In the genomic region with DNA sequence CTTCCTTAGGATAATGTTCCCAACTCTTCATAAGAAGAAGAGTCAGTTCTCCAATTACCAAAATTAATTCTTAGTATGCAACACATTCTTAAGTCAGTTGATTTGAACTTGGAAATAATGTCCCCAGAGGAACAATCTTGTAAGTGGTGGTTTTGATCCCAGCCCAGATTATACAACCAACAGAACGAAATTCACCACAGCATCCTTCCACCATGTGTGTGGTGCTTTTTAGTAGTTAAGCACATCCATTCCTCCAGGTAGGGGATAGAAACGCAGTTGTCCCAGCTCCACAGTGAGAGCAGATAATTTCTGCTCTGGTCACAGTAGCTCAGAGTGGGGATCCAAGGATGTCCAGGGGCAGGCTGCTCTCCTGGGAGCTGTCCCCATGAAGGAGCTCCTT, we compare ENCODE assay signal across 31 cellular contexts.
"Had no signal": no experiment of that assay in that cellular context is flagged by ENCODE, and none has a peak within 500 bp of the region (broad histone marks: within the 10 kb centered on the region; RNA-seq: fewer than 3 reads in every experiment).

No MANE protein-coding gene starts in this region.

- H3K36me3 ChIP-seq: breast epithelium, colonic mucosa, neutrophil, ovary, right atrium auricular region, spleen, vagina had no signal

- ATAC-seq: activated T-helper 17 cell treated with anti-CD3 and anti-CD28 coated beads, Interleukin-2, amount 50 U/mL, for 72 hours; effector memory CD8-positive, alpha-beta T cell; esophagus mucosa; left ventricle myocardium superior; psoas muscle had no signal

- H3K27me3 ChIP-seq: breast epithelium, colonic mucosa, dorsolateral prefrontal cortex, neutrophil, ovary, right atrium auricular region, spleen, testis, vagina had no signal

- H3K27ac ChIP-seq: breast epithelium, colonic mucosa, dorsolateral prefrontal cortex, neutrophil, ovary, psoas muscle, right atrium auricular region, spleen, testis, vagina, VCaP had no signal

- H3K9me3 Mint-ChIP-seq: activated naive CD8-positive, alpha-beta T cell treated with anti-CD3 and anti-CD28 coated beads for 36 hours; activated T-cell treated with anti-CD3 and anti-CD28 coated beads, Interleukin-2, amount 50 U/mL, for 24 hours; activated T-helper 17 cell treated with anti-CD3 and anti-CD28 coated beads, Interleukin-2, amount 50 U/mL, for 72 hours; central memory CD8-positive, alpha-beta T cell; effector memory CD8-positive, alpha-beta T cell; mesothelial cell of epicardium; natural killer cell had no signal

- H3K36me3 Mint-ChIP-seq: mesothelial cell of epicardium, natural killer cell, type B pancreatic cell had no signal

- DNase-seq: activated CD4-positive, alpha-beta T cell treated with anti-CD3 and anti-CD28 coated beads, Interleukin-2, amount 10 ng/mL, durations not matched to agents 7 days and 5 days; activated CD4-positive, CD25-positive, alpha-beta regulatory T cell treated with anti-CD3 and anti-CD28 coated beads, Interleukin-2, amount 50 U/mL, for 72 hours; activated CD8-positive, alpha-beta memory T cell treated with anti-CD3 and anti-CD28 coated beads for 24 hours; activated CD8-positive, alpha-beta memory T cell treated with anti-CD3 and anti-CD28 coated beads, Interleukin-2, amount 50 U/mL, for 4 hours; activated naive CD4-positive, alpha-beta T cell treated with Interleukin-2 at 50 U/mL for 16 hours; activated naive CD8-positive, alpha-beta T cell treated with anti-CD3 and anti-CD28 coated beads for 36 hours; activated T-cell treated with anti-CD3 and anti-CD28 coated beads, Interleukin-2, amount 50 U/mL, for 24 hours; colonic mucosa; dorsolateral prefrontal cortex; effector memory CD8-positive, alpha-beta T cell; glutamatergic neuron; hypothalamus; left ventricle myocardium superior; mammary epithelial cell; natural killer cell; ovary; psoas muscle; spleen; stimulated activated CD4-positive, alpha-beta T cell treated with anti-CD3 and anti-CD28 coated beads, Interleukin-4, amount 100 ng/mL, for 1 hour; stimulated activated naive CD4-positive, alpha-beta T cell; testis had no signal

- H3K27ac Mint-ChIP-seq: activated CD4-positive, alpha-beta T cell treated with anti-CD3 and anti-CD28 coated beads, Interleukin-2, amount 10 ng/mL, durations not matched to agents 7 days and 5 days; activated naive CD8-positive, alpha-beta T cell treated with anti-CD3 and anti-CD28 coated beads for 36 hours; activated T-cell treated with anti-CD3 and anti-CD28 coated beads, Interleukin-2, amount 50 U/mL, for 24 hours; activated T-helper 17 cell treated with anti-CD3 and anti-CD28 coated beads, Interleukin-2, amount 50 U/mL, for 72 hours; effector memory CD8-positive, alpha-beta T cell; mesothelial cell of epicardium; natural killer cell; type B pancreatic cell had no signal

- H3K4me1 ChIP-seq: breast epithelium, colonic mucosa, psoas muscle, right atrium auricular region, testis had no signal

- H3K4me3 Mint-ChIP-seq: activated CD4-positive, alpha-beta T cell treated with anti-CD3 and anti-CD28 coated beads, Interleukin-2, amount 10 ng/mL, durations not matched to agents 7 days and 5 days; activated naive CD8-positive, alpha-beta T cell treated with anti-CD3 and anti-CD28 coated beads for 36 hours; activated T-cell treated with anti-CD3 and anti-CD28 coated beads, Interleukin-2, amount 50 U/mL, for 24 hours; activated T-helper 17 cell treated with anti-CD3 and anti-CD28 coated beads, Interleukin-2, amount 50 U/mL, for 72 hours; central memory CD8-positive, alpha-beta T cell; effector memory CD8-positive, alpha-beta T cell; mesothelial cell of epicardium; natural killer cell; type B pancreatic cell had no signal

- H3K4me3 ChIP-seq: breast epithelium, colonic mucosa, dorsolateral prefrontal cortex, ovary, psoas muscle, right atrium auricular region, spleen, testis, vagina had no signal

- H3K9me3 ChIP-seq: breast epithelium, colonic mucosa, neutrophil, ovary, psoas muscle, right atrium auricular region, spleen, testis, vagina had no signal

- H3K27me3 Mint-ChIP-seq: activated CD4-positive, alpha-beta T cell treated with anti-CD3 and anti-CD28 coated beads, Interleukin-2, amount 10 ng/mL, durations not matched to agents 7 days and 5 days; activated naive CD8-positive, alpha-beta T cell treated with anti-CD3 and anti-CD28 coated beads for 36 hours; activated T-cell treated with anti-CD3 and anti-CD28 coated beads, Interleukin-2, amount 50 U/mL, for 24 hours; activated T-helper 17 cell treated with anti-CD3 and anti-CD28 coated beads, Interleukin-2, amount 50 U/mL, for 72 hours; central memory CD8-positive, alpha-beta T cell; effector memory CD8-positive, alpha-beta T cell had no signal
